1 cellular context compared by ENCODE assay signal in the genomic region with DNA sequence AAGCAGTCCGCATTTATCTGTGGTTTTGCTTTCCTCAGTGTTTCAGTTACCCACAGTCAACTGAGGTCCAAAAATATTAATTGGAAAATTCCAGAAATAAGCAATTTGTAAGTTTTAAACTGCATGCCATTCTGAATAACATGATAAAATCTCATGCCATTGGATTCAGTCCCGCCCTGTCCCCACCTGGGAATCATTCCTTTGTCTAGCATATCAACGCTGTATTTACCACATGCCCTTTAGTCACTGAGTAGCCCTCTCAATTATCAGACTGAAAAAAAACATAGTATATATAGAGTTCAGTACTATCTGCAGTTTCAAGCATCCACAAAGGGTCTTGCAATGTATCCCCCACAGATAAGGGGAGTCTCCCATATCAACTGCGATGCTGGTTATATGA.
TF ChIP-seq lines count a peak whose summit lies in the region.

No MANE protein-coding gene starts in this region.

TF ChIP-seq in GM23338, 12 proteins besides CTCF, POLR2A, EP300 and RAD21:
- TF ChIP-seq ZNF114 (CRISPR knock-in tag; IDR thresholded peaks at IDR 0.05): no peak
- no peak for TF ChIP-seq EZH2 (IDR thresholded peaks at IDR 0.05; ENCODE audit: low read depth, unreplicated experiment)
- TF ChIP-seq CREB1 (CRISPR knock-in tag; IDR thresholded peaks at IDR 0.05; ENCODE audit: low read depth): no peak
- TF ChIP-seq, protein P1, sequence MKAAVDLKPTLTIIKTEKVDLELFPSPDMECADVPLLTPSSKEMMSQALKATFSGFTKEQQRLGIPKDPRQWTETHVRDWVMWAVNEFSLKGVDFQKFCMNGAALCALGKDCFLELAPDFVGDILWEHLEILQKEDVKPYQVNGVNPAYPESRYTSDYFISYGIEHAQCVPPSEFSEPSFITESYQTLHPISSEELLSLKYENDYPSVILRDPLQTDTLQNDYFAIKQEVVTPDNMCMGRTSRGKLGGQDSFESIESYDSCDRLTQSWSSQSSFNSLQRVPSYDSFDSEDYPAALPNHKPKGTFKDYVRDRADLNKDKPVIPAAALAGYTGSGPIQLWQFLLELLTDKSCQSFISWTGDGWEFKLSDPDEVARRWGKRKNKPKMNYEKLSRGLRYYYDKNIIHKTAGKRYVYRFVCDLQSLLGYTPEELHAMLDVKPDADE (IDR thresholded peaks at IDR 0.05): no peak
- TF ChIP-seq, protein P2, sequence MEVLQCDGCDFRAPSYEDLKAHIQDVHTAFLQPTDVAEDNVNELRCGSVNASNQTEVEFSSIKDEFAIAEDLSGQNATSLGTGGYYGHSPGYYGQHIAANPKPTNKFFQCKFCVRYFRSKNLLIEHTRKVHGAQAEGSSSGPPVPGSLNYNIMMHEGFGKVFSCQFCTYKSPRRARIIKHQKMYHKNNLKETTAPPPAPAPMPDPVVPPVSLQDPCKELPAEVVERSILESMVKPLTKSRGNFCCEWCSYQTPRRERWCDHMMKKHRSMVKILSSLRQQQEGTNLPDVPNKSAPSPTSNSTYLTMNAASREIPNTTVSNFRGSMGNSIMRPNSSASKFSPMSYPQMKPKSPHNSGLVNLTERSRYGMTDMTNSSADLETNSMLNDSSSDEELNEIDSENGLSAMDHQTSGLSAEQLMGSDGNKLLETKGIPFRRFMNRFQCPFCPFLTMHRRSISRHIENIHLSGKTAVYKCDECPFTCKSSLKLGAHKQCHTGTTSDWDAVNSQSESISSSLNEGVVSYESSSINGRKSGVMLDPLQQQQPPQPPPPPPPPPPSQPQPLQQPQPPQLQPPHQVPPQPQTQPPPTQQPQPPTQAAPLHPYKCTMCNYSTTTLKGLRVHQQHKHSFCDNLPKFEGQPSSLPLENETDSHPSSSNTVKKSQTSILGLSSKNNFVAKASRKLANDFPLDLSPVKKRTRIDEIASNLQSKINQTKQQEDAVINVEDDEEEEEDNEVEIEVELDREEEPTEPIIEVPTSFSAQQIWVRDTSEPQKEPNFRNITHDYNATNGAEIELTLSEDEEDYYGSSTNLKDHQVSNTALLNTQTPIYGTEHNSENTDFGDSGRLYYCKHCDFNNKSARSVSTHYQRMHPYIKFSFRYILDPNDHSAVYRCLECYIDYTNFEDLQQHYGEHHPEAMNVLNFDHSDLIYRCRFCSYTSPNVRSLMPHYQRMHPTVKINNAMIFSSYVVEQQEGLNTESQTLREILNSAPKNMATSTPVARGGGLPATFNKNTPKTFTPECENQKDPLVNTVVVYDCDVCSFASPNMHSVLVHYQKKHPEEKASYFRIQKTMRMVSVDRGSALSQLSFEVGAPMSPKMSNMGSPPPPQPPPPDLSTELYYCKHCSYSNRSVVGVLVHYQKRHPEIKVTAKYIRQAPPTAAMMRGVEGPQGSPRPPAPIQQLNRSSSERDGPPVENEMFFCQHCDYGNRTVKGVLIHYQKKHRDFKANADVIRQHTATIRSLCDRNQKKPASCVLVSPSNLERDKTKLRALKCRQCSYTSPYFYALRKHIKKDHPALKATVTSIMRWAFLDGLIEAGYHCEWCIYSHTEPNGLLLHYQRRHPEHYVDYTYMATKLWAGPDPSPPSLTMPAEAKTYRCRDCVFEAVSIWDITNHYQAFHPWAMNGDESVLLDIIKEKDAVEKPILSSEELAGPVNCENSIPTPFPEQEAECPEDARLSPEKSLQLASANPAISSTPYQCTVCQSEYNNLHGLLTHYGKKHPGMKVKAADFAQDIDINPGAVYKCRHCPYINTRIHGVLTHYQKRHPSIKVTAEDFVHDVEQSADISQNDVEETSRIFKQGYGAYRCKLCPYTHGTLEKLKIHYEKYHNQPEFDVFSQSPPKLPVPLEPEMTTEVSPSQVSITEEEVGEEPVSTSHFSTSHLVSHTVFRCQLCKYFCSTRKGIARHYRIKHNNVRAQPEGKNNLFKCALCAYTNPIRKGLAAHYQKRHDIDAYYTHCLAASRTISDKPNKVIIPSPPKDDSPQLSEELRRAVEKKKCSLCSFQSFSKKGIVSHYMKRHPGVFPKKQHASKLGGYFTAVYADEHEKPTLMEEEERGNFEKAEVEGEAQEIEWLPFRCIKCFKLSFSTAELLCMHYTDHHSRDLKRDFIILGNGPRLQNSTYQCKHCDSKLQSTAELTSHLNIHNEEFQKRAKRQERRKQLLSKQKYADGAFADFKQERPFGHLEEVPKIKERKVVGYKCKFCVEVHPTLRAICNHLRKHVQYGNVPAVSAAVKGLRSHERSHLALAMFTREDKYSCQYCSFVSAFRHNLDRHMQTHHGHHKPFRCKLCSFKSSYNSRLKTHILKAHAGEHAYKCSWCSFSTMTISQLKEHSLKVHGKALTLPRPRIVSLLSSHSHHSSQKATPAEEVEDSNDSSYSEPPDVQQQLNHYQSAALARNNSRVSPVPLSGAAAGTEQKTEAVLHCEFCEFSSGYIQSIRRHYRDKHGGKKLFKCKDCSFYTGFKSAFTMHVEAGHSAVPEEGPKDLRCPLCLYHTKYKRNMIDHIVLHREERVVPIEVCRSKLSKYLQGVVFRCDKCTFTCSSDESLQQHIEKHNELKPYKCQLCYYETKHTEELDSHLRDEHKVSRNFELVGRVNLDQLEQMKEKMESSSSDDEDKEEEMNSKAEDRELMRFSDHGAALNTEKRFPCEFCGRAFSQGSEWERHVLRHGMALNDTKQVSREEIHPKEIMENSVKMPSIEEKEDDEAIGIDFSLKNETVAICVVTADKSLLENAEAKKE (CRISPR knock-in tag; IDR thresholded peaks at IDR 0.05): no peak
